1 cellular context compared by ENCODE assay signal in genomic region chr12:120181991-120182631, GRCh38.
TF ChIP-seq lines count a peak whose summit lies in the region.

No MANE protein-coding gene starts in this region.

TF ChIP-seq in HepG2, 621 proteins besides CTCF, POLR2A, EP300 and RAD21 (continued from another document and continues in another):
- TF ChIP-seq TIGD3 (CRISPR knock-in tag; IDR thresholded peaks at IDR 0.05; ENCODE audit: borderline replicate concordance) (no peak), LCORL (IDR thresholded peaks at IDR 0.05) (no peak), LCORL (CRISPR knock-in tag; IDR thresholded peaks at IDR 0.05) (no peak), FOXP4 (CRISPR knock-in tag; IDR thresholded peaks at IDR 0.05) (peak; percentile 53), NR2F1 (CRISPR knock-in tag; IDR thresholded peaks at IDR 0.05) (0 out of 4 replicates have a peak, but pooled peaks of 1 of the 2 experiments have one; percentile 11), CBX5 (CRISPR knock-in tag; IDR thresholded peaks at IDR 0.05; ENCODE audit: borderline replicate concordance) (no peak), ZNF496 (CRISPR knock-in tag; IDR thresholded peaks at IDR 0.05; ENCODE audit: insufficient replicate concordance) (no peak), ZNF280D (CRISPR knock-in tag; IDR thresholded peaks at IDR 0.05) (0 out of 2 replicates have a peak, but pooled peaks have one; percentile 21), NPAS2 (CRISPR knock-in tag; IDR thresholded peaks at IDR 0.05; ENCODE audit: borderline replicate concordance) (no peak), ZNF3 (CRISPR knock-in tag; IDR thresholded peaks at IDR 0.05) (no peak), AGO2 (optimal IDR thresholded peaks at IDR 0.05; ENCODE audit: low read depth, low read length) (no peak), NAIF1 (CRISPR knock-in tag; IDR thresholded peaks at IDR 0.05; ENCODE audit: borderline replicate concordance) (no peak), ZNF766 (CRISPR knock-in tag; IDR thresholded peaks at IDR 0.05; ENCODE audit: borderline replicate concordance) (no peak), HMGXB3 (CRISPR knock-in tag; IDR thresholded peaks at IDR 0.05; ENCODE audit: borderline replicate concordance) (peak; percentile 97), SNAPC4 (CRISPR knock-in tag; IDR thresholded peaks at IDR 0.05) (no peak), ZNF362 (CRISPR knock-in tag; IDR thresholded peaks at IDR 0.05; ENCODE audit: borderline replicate concordance) (peak; percentile 95), ZNF615 (CRISPR knock-in tag; IDR thresholded peaks at IDR 0.05; ENCODE audit: borderline replicate concordance) (no peak), ZNF484 (CRISPR knock-in tag; IDR thresholded peaks at IDR 0.05; ENCODE audit: borderline replicate concordance, low read depth) (no peak), ZNF614 (CRISPR knock-in tag; IDR thresholded peaks at IDR 0.05; ENCODE audit: borderline replicate concordance) (0 out of 2 replicates have a peak, but pooled peaks have one; percentile 18), MEIS2 (CRISPR knock-in tag; IDR thresholded peaks at IDR 0.05) (0 out of 2 replicates have a peak, but pooled peaks have one; percentile 35), ZNF232 (CRISPR knock-in tag; IDR thresholded peaks at IDR 0.05; ENCODE audit: borderline replicate concordance) (no peak), PAXIP1 (CRISPR knock-in tag; conservative IDR thresholded peaks at IDR 0.05) (peak; percentile 11; the same call in 1 of the 2 replicates), NR3C1 (CRISPR knock-in tag; IDR thresholded peaks at IDR 0.05) (no peak), ZBTB33 (CRISPR knock-in tag; IDR thresholded peaks at IDR 0.05) (peak; percentile 72; the same call in 1 of the 2 replicates), HDAC1 (CRISPR knock-in tag; IDR thresholded peaks at IDR 0.05) (no peak), ZKSCAN8 (CRISPR knock-in tag; IDR thresholded peaks at IDR 0.05; ENCODE audit: borderline replicate concordance) (no peak), TCF7L2 (IDR thresholded peaks at IDR 0.05; ENCODE audit: low read depth, low read length) (no peak), ZNF597 (CRISPR knock-in tag; IDR thresholded peaks at IDR 0.05) (no peak), MBD4 (IDR thresholded peaks at IDR 0.05; ENCODE audit: borderline replicate concordance, low read length) (no peak)
